24 cellular contexts compared by ENCODE assay signal in the genomic region with DNA sequence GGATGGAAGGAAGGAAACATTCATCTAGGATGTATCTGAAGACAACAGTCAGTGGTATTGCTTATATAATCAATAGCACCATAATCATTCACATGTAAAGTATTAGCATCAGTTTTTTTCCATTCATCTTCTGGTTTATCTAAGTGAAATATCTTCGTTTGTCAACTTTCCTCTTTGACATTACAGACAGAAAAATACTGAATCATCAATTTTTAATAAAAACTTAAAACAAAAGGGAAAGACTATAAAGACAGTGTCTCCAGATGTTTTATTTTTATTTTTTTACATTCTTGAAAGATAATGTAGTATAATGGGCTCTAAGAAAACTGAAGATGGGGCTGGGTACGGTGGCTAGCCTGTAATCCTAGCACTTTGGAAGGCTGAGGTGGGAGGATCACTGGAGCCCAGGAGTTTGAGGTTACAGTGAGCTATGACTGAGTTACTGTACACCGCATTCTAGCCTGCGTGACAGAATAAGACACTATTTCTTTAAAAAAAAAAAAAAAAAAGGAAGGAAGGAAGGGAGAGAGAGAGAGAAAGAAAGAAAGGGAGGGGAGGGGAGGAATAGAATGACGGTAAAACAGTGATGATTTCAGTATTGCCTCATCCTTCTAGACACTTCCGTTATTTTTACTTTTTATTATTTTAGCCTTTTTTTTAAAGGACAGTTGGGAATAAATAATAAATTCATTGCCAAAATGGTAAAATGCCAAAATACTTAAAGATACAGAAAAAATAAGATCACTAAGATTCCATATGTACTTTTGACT.
"Had no signal": no experiment of that assay in that cellular context is flagged by ENCODE, and none has a peak within 500 bp of the region (broad histone marks: within the 10 kb centered on the region; RNA-seq: fewer than 3 reads in every experiment).

No MANE protein-coding gene starts in this region.

- H3K9me3 ChIP-seq: upper lobe of left lung had no signal

- H2AFZ ChIP-seq: hepatocyte had no signal

- DNase-seq: activated CD4-positive, alpha-beta T cell treated with anti-CD3 and anti-CD28 coated beads, Interleukin-2, amount 50 U/mL, for 4 hours; activated CD8-positive, alpha-beta memory T cell treated with anti-CD3 and anti-CD28 coated beads, Interleukin-2, amount 50 U/mL, for 48 hours; activated naive CD4-positive, alpha-beta T cell treated with anti-CD3 and anti-CD28 coated beads for 36 hours; activated naive CD8-positive, alpha-beta T cell treated with anti-CD3 and anti-CD28 coated beads, Interleukin-2, amount 10 ng/mL, durations not matched to agents 7 days and 5 days; activated T-cell treated with anti-CD3 and anti-CD28 coated beads, Interleukin-2, amount 50 U/mL, for 4 hours; amygdala; dorsolateral prefrontal cortex; effector memory CD8-positive, alpha-beta T cell; glutamatergic neuron; immature natural killer cell; mammary epithelial cell; naive thymus-derived CD8-positive, alpha-beta T cell; stimulated activated CD4-positive, alpha-beta T cell treated with anti-CD3 and anti-CD28 coated beads, Interleukin-2, amount 100 ng/mL, for 48 hours; stimulated activated CD8-positive, alpha-beta memory T cell treated with anti-CD3 and anti-CD28 coated beads, Interleukin-4, amount 100 ng/mL, for 48 hours; stimulated activated naive CD4-positive, alpha-beta T cell treated with Interleukin-2 at 50 U/mL for 16 hours; T-helper 1 cell; T-helper 9 cell; upper lobe of left lung had no signal

- H3K27ac ChIP-seq: cardiac muscle cell, dorsolateral prefrontal cortex, hepatocyte, upper lobe of left lung had no signal

- H3K4me2 ChIP-seq: hepatocyte had no signal

- FAIRE-seq: endothelial cell of umbilical vein had no signal

- H3K27me3 ChIP-seq: cardiac muscle cell, dorsolateral prefrontal cortex, hepatocyte, upper lobe of left lung had no signal

- ATAC-seq: activated T-cell treated with anti-CD3 and anti-CD28 coated beads, Interleukin-2, amount 50 U/mL, for 4 hours; effector memory CD8-positive, alpha-beta T cell; esophagus mucosa; left lobe of liver; naive thymus-derived CD8-positive, alpha-beta T cell; WTC11 had no signal

- H3K4me3 ChIP-seq: cardiac muscle cell, dorsolateral prefrontal cortex, hepatocyte, upper lobe of left lung had no signal

- H3K36me3 ChIP-seq: cardiac muscle cell had no signal
